15 cellular contexts compared by ENCODE assay signal in the genomic region with DNA sequence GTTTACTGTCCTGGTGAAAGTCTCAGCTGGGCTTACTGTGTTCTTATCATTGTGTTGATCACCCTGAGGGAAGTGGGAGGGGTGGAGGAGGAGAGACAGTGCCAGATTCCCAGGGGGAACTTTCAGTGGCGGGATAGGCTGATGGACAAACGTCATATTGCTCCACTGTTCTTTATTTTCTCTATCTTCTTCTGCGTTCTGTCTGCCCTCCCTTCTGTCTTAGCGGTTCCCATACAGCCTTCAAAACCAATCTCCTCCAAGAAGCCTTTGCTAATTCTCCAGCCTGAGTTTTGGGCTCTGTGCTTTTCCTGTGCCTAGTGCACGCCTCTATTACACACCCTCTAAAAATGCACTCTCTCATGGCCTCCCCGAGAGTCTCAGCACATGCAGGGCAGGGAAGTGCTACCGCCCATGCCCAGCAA.
DNase-seq lines count a peak whose midpoint lies in the region; ATAC-seq lines count a peak whose summit lies in the region.
"Had no signal": no experiment of that assay in that cellular context is flagged by ENCODE, and none has a peak within 500 bp of the region (broad histone marks: within the 10 kb centered on the region; RNA-seq: fewer than 3 reads in every experiment).

No MANE protein-coding gene starts in this region.

- ATAC-seq in GM18498 (IDR thresholded peaks at IDR 0.05; ENCODE audit: unreplicated experiment), result no peak
- no peak for ATAC-seq in GM19455 (IDR thresholded peaks at IDR 0.05; ENCODE audit: unreplicated experiment)

- peak; percentile 47 for DNase-seq in ELF-1 (ENCODE audit: low read depth, low spot score)
- DNase-seq in RPMI7951 (ENCODE audit: low read depth), result peak; percentile 81
- DNase-seq in fibroblast of gingiva (ENCODE audit: low read depth), result peak; percentile 91
- peak; percentile 33 for DNase-seq in smooth muscle cell of the brain vasculature (ENCODE audit: low read depth, low spot score)
- DNase-seq in activated CD4-positive, alpha-beta T cell treated with anti-CD3 and anti-CD28 coated beads, Interleukin-2, amount 10 ng/mL, durations not matched to agents 24 days and 14 days, result no peak
- no peak for DNase-seq in NCI-H82 treated with DMSO at 0.1 percent for 48 hours (lab: John Stamatoyannopoulos, UW; ENCODE audit: unreplicated experiment)
- DNase-seq: activated B cell treated with CpG ODN at 0.5 μM for 24 hours, adrenal gland, heart left ventricle, KBM-7, NCI-H187 treated with DMSO at 0.1 percent for 48 hours, NCI-H774 had no signal

- H3K4me3 Mint-ChIP-seq in activated CD4-positive, alpha-beta T cell treated with anti-CD3 and anti-CD28 coated beads, Interleukin-2, amount 10 ng/mL, durations not matched to agents 24 days and 14 days, result no peak overlapping the region
- H3K4me3 Mint-ChIP-seq: activated B cell treated with CpG ODN at 0.5 μM for 24 hours, nephron had no signal

- no peaks in the 10 kb centered on the region for H3K27me3 Mint-ChIP-seq in activated CD4-positive, alpha-beta T cell treated with anti-CD3 and anti-CD28 coated beads, Interleukin-2, amount 10 ng/mL, durations not matched to agents 24 days and 14 days
- H3K27me3 Mint-ChIP-seq: activated B cell treated with CpG ODN at 0.5 μM for 24 hours had no signal

- no peaks in the 10 kb centered on the region for H3K36me3 Mint-ChIP-seq in activated CD4-positive, alpha-beta T cell treated with anti-CD3 and anti-CD28 coated beads, Interleukin-2, amount 10 ng/mL, durations not matched to agents 24 days and 14 days (ENCODE audit: low read depth)

- no peak overlapping the region for H3K27ac Mint-ChIP-seq in activated CD4-positive, alpha-beta T cell treated with anti-CD3 and anti-CD28 coated beads, Interleukin-2, amount 10 ng/mL, durations not matched to agents 24 days and 14 days
- H3K27ac Mint-ChIP-seq: activated B cell treated with CpG ODN at 0.5 μM for 24 hours, nephron had no signal

- no peaks in the 10 kb centered on the region for H3K4me1 Mint-ChIP-seq in activated CD4-positive, alpha-beta T cell treated with anti-CD3 and anti-CD28 coated beads, Interleukin-2, amount 10 ng/mL, durations not matched to agents 24 days and 14 days
- H3K4me1 Mint-ChIP-seq: activated B cell treated with CpG ODN at 0.5 μM for 24 hours had no signal

- H3K9me3 Mint-ChIP-seq in activated CD4-positive, alpha-beta T cell treated with anti-CD3 and anti-CD28 coated beads, Interleukin-2, amount 10 ng/mL, durations not matched to agents 24 days and 14 days, result no peaks in the 10 kb centered on the region

- intact Hi-C loops in activated CD4-positive, alpha-beta T cell treated with anti-CD3 and anti-CD28 coated beads, Interleukin-2, amount 10 ng/mL, durations not matched to agents 24 days and 14 days (cut with micrococcal nuclease), result no loop called here

Comparison
In these comparisons a context has a peak if more than half of its experiments do, and no peak if none do; other contexts are left out.
1. DNase-seq: peak in ELF-1 (single experiment), RPMI7951 (single experiment), fibroblast of gingiva (single experiment) and smooth muscle cell of the brain vasculature (single experiment); none in activated CD4-positive, alpha-beta T cell treated with anti-CD3 and anti-CD28 coated beads, Interleukin-2, amount 10 ng/mL, durations not matched to agents 24 days and 14 days (single experiment) and NCI-H82 treated with DMSO at 0.1 percent for 48 hours (single experiment).